Comparison of ENCODE assay signal across 1 cellular context in the genomic region with DNA sequence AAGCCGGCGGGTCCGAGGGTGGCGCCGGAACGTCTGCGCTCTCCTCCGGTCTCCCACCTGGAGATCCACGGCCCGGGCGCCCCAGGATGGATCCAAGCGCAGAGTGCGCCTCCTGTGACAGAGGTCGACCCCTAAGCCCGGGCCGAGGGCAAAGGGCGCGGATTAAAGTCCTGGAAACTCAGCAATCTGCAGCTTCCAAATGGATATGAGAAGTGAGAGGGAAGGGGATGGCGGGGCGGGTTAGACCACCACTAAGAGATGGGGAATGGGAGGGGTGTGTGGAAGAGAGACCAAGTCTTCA.
TF ChIP-seq lines count a peak whose summit lies in the region.

No MANE protein-coding gene starts in this region.

TF ChIP-seq in IMR-90, 13 proteins besides CTCF, POLR2A, EP300 and RAD21 (continued from another document):
- TF ChIP-seq CEBPB (IDR thresholded peaks at IDR 0.05; ENCODE audit: low read depth, low read length) (no peak), MXI1 (IDR thresholded peaks at IDR 0.05; ENCODE audit: borderline replicate concordance, low read depth, low read length) (no peak), MAFK (IDR thresholded peaks at IDR 0.05; ENCODE audit: low read depth, low read length) (no peak), CHD1 (IDR thresholded peaks at IDR 0.05; ENCODE audit: low read depth, low read length) (no peak), SMC3 (IDR thresholded peaks at IDR 0.05; ENCODE audit: low read depth, low read length) (no peak), RFX5 (IDR thresholded peaks at IDR 0.05; ENCODE audit: low read depth, low read length) (no peak), RCOR1 (IDR thresholded peaks at IDR 0.05; ENCODE audit: insufficient replicate concordance, low read length) (no peak), BHLHE40 (IDR thresholded peaks at IDR 0.05; ENCODE audit: low read depth, low read length) (no peak), FOS (IDR thresholded peaks at IDR 0.05; ENCODE audit: low read depth, low read length) (no peak), MAZ (IDR thresholded peaks at IDR 0.05; ENCODE audit: borderline replicate concordance, low read depth, low read length) (no peak)
- TF ChIP-seq, protein P1, sequence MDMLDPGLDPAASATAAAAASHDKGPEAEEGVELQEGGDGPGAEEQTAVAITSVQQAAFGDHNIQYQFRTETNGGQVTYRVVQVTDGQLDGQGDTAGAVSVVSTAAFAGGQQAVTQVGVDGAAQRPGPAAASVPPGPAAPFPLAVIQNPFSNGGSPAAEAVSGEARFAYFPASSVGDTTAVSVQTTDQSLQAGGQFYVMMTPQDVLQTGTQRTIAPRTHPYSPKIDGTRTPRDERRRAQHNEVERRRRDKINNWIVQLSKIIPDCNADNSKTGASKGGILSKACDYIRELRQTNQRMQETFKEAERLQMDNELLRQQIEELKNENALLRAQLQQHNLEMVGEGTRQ (IDR thresholded peaks at IDR 0.05; ENCODE audit: low read depth, low read length), result no peak
